8 cellular contexts compared by ENCODE assay signal in genomic region chr11:82315093-82315492, GRCh38.
DNase-seq lines count a peak whose midpoint lies in the region; TF ChIP-seq lines count a peak whose summit lies in the region.

No MANE protein-coding gene starts in this region.

- CTCF ChIA-PET in activated naive CD4-positive, alpha-beta T cell treated with anti-CD3 and anti-CD28 coated beads, Interleukin-2, amount 10 ng/mL, durations not matched to agents 7 days and 5 days (lab: Charles Lee): no interaction called here

- no peaks in the 10 kb centered on the region for H3K27me3 Mint-ChIP-seq in activated naive CD4-positive, alpha-beta T cell treated with anti-CD3 and anti-CD28 coated beads, Interleukin-2, amount 10 ng/mL, durations not matched to agents 7 days and 5 days
- H3K27me3 Mint-ChIP-seq in type B pancreatic cell: peaks cover 36% of the 10 kb centered on the region

- TF ChIP-seq CTCF in epithelial cell of esophagus (IDR thresholded peaks at IDR 0.05; ENCODE audit: insufficient read depth, low read depth, low read length, missing control alignments): peak; percentile 68
- TF ChIP-seq CTCF in type B pancreatic cell (conservative IDR thresholded peaks at IDR 0.05): peak; percentile 74

- H3K4me3 ChIP-seq in epithelial cell of esophagus (ENCODE audit: low read length): no peak overlapping the region

- H3K4me3 Mint-ChIP-seq in activated naive CD4-positive, alpha-beta T cell treated with anti-CD3 and anti-CD28 coated beads, Interleukin-2, amount 10 ng/mL, durations not matched to agents 7 days and 5 days: no peak overlapping the region
- no peak overlapping the region for H3K4me3 Mint-ChIP-seq in type B pancreatic cell

- peak; percentile 25 for DNase-seq in activated naive CD4-positive, alpha-beta T cell treated with anti-CD3 and anti-CD28 coated beads, Interleukin-2, amount 10 ng/mL, durations not matched to agents 7 days and 5 days
- DNase-seq in activated naive CD4-positive, alpha-beta T cell treated with Interleukin-2 at 50 U/mL for 16 hours: no peak
- peak; percentile 27 for DNase-seq in MV-4-11 (lab: John Stamatoyannopoulos, UW)
- DNase-seq in epithelial cell of esophagus (ENCODE audit: low read depth): peak; percentile 58
- no peak for DNase-seq in type B pancreatic cell (ENCODE audit: extremely low spot score, unreplicated experiment)
- no peak for DNase-seq in AG08396 (ENCODE audit: low spot score)
- no peak for DNase-seq in NCI-H226
- DNase-seq in middle frontal gyrus (ENCODE audit: extremely low spot score, low spot score): no peak

- H3K4me1 Mint-ChIP-seq in activated naive CD4-positive, alpha-beta T cell treated with anti-CD3 and anti-CD28 coated beads, Interleukin-2, amount 10 ng/mL, durations not matched to agents 7 days and 5 days: no peaks in the 10 kb centered on the region
- H3K4me1 Mint-ChIP-seq in type B pancreatic cell (ENCODE audit: unreplicated experiment): no peaks in the 10 kb centered on the region

- H3K9me3 Mint-ChIP-seq in activated naive CD4-positive, alpha-beta T cell treated with anti-CD3 and anti-CD28 coated beads, Interleukin-2, amount 10 ng/mL, durations not matched to agents 7 days and 5 days: no peaks in the 10 kb centered on the region
- no peaks in the 10 kb centered on the region for H3K9me3 Mint-ChIP-seq in type B pancreatic cell

- no peaks in the 10 kb centered on the region for H3K36me3 Mint-ChIP-seq in activated naive CD4-positive, alpha-beta T cell treated with anti-CD3 and anti-CD28 coated beads, Interleukin-2, amount 10 ng/mL, durations not matched to agents 7 days and 5 days
- no peaks in the 10 kb centered on the region for H3K36me3 Mint-ChIP-seq in type B pancreatic cell

- no peak overlapping the region for H3K27ac Mint-ChIP-seq in activated naive CD4-positive, alpha-beta T cell treated with anti-CD3 and anti-CD28 coated beads, Interleukin-2, amount 10 ng/mL, durations not matched to agents 7 days and 5 days
- H3K27ac Mint-ChIP-seq in type B pancreatic cell: no peak overlapping the region

Comparison
In these comparisons a context has a peak if more than half of its experiments do, and no peak if none do; other contexts are left out.
1. DNase-seq: peak in activated naive CD4-positive, alpha-beta T cell treated with anti-CD3 and anti-CD28 coated beads, Interleukin-2, amount 10 ng/mL, durations not matched to agents 7 days and 5 days (single experiment), MV-4-11 (single experiment) and epithelial cell of esophagus (single experiment); none in activated naive CD4-positive, alpha-beta T cell treated with Interleukin-2 at 50 U/mL for 16 hours (single experiment), type B pancreatic cell (single experiment), AG08396 (single experiment), NCI-H226 (single experiment) and middle frontal gyrus (single experiment).